In the genomic region with DNA sequence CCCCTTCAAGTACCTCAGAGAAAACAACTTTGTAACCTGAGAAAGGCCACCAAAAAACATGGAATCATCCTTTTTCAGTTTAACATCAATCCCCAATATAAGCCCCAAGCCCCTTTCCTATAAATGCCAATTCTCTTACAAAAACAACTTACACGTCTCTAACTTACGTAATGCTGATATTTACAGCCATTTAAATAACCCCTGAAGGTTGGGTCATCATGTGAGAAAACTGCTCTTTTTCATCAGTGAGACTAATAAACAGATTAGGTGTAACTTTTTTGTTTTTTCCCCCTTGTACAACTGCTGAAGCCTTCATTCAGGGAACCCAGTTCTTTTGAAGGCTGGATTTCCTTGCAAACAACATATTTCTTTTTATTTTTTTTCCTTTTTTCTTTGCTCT, we compare ENCODE assay signal across 20 cellular contexts. TPM values are rescaled to one million over a fixed set of nuclear protein-coding genes. Genes with fewer than 3 reads are reported as not detected.
A peak's percentile ranks its signal among the peaks of the same experiment; 100 is the strongest.
DNase-seq lines count a peak whose midpoint lies in the region; ATAC-seq, FAIRE-seq and TF ChIP-seq lines count a peak whose summit lies in the region.
"Had no signal": no experiment of that assay in that cellular context is flagged by ENCODE, and none has a peak within 500 bp of the region (broad histone marks: within the 10 kb centered on the region; RNA-seq: fewer than 3 reads in every experiment).

No MANE protein-coding gene starts in this region.

- no peak overlapping the region for H2AFZ ChIP-seq in Loucy (ENCODE audit: low read length)
- no peak overlapping the region for H2AFZ ChIP-seq in neural cell (ENCODE audit: low read depth, low read length)

- H3F3A ChIP-seq in Loucy (ENCODE audit: low read depth) = no peaks in the 10 kb centered on the region
- H3F3A ChIP-seq in neural cell (ENCODE audit: insufficient read depth, low read length, poor library complexity, severe bottlenecking) = no peaks in the 10 kb centered on the region

- H4K20me1 ChIP-seq in Loucy (ENCODE audit: insufficient read depth, low read length, poor library complexity, severe bottlenecking) (peaks cover 23% of the 10 kb centered on the region), neural cell (ENCODE audit: insufficient read depth) (no peaks in the 10 kb centered on the region)

- no peaks in the 10 kb centered on the region for H3K9me3 Mint-ChIP-seq in activated T-helper 17 cell treated with anti-CD3 and anti-CD28 coated beads, Interleukin-2, amount 50 U/mL, for 72 hours
- H3K9me3 Mint-ChIP-seq in activated T-cell treated with anti-CD3 and anti-CD28 coated beads, Interleukin-2, amount 50 U/mL, for 4 hours = no peaks in the 10 kb centered on the region
- H3K9me3 Mint-ChIP-seq: CD4-positive, alpha-beta memory T cell had no signal

- peaks cover 46% of the 10 kb centered on the region for H3K79me2 ChIP-seq in Loucy (ENCODE audit: insufficient read depth, low read length)
- peaks cover 33% of the 10 kb centered on the region for H3K79me2 ChIP-seq in neural cell (replicated peaks; ENCODE audit: insufficient read depth, low read length)

- H3K9me3 ChIP-seq in Loucy (ENCODE audit: insufficient read depth, low read depth, low read length) = no peaks in the 10 kb centered on the region
- no peaks in the 10 kb centered on the region for H3K9me3 ChIP-seq in neural cell (ENCODE audit: low read length)
- H3K9me3 ChIP-seq: SJCRH30 had no signal

- H3K27ac Mint-ChIP-seq in activated T-helper 17 cell treated with anti-CD3 and anti-CD28 coated beads, Interleukin-2, amount 50 U/mL, for 72 hours = peak overlapping the region; percentile 2
- H3K27ac Mint-ChIP-seq: CD4-positive, alpha-beta memory T cell had no signal

- H3K4me3 Mint-ChIP-seq in activated T-helper 17 cell treated with anti-CD3 and anti-CD28 coated beads, Interleukin-2, amount 50 U/mL, for 72 hours = no peak overlapping the region
- H3K4me3 Mint-ChIP-seq in activated T-cell treated with anti-CD3 and anti-CD28 coated beads, Interleukin-2, amount 50 U/mL, for 4 hours = no peak overlapping the region
- H3K4me3 Mint-ChIP-seq: CD4-positive, alpha-beta memory T cell had no signal

- ATAC-seq in activated T-helper 17 cell treated with anti-CD3 and anti-CD28 coated beads, Interleukin-2, amount 50 U/mL, for 72 hours (replicated peaks) = no peak
- ATAC-seq in GM19463 (IDR thresholded peaks at IDR 0.05; ENCODE audit: unreplicated experiment) = no peak
- no peak for ATAC-seq in activated T-cell treated with anti-CD3 and anti-CD28 coated beads, Interleukin-2, amount 50 U/mL, for 4 hours

- H3K36me3 ChIP-seq in Loucy (ENCODE audit: insufficient read depth, low read length) = no peaks in the 10 kb centered on the region
- H3K36me3 ChIP-seq in neural cell (ENCODE audit: insufficient read depth, low read length) = no peaks in the 10 kb centered on the region

- H3K9me2 ChIP-seq in Loucy (replicated peaks; ENCODE audit: low read depth, low read length) (no peaks in the 10 kb centered on the region), neural cell (ENCODE audit: insufficient read depth, low read length) (no peaks in the 10 kb centered on the region)

- TF ChIP-seq EP300 in neural cell (conservative IDR thresholded peaks at IDR 0.05; ENCODE audit: poor library complexity, severe bottlenecking) = no peak

- no peak for TF ChIP-seq CTCF in Loucy (conservative IDR thresholded peaks at IDR 0.05; ENCODE audit: low read length)
- TF ChIP-seq CTCF in neural cell (IDR thresholded peaks at IDR 0.05; ENCODE audit: poor library complexity, severe bottlenecking) = no peak

- peak overlapping the region; percentile 62 for H3K4me2 ChIP-seq in Loucy (ENCODE audit: low read depth, low read length, poor library complexity, severe bottlenecking)
- no peak overlapping the region for H3K4me2 ChIP-seq in neural cell (ENCODE audit: low read length)
- H3K4me2 ChIP-seq: KMS-11 had no signal

- no peaks in the 10 kb centered on the region for H3K27me3 Mint-ChIP-seq in activated T-helper 17 cell treated with anti-CD3 and anti-CD28 coated beads, Interleukin-2, amount 50 U/mL, for 72 hours
- no peaks in the 10 kb centered on the region for H3K27me3 Mint-ChIP-seq in activated T-cell treated with anti-CD3 and anti-CD28 coated beads, Interleukin-2, amount 50 U/mL, for 4 hours (ENCODE audit: low read depth)
- H3K27me3 Mint-ChIP-seq: CD4-positive, alpha-beta memory T cell had no signal

- DNase-seq in activated T-cell treated with anti-CD3 and anti-CD28 coated beads, Interleukin-2, amount 50 U/mL, for 4 hours = no peak
- DNase-seq in SKM-1 treated with dmso at 0.1 percent for 144 hours (lab: John Stamatoyannopoulos, UW; ENCODE audit: unreplicated experiment) = no peak
- DNase-seq: CD4-positive, alpha-beta memory T cell; DMS53; EL; NCI-H1092; NCI-H1436 treated with DMSO at 0.1 percent for 48 hours; NCI-H2029; NCI-H226; NCI-H524; NCI-H774; SJCRH30 had no signal

- peak; percentile 30 for FAIRE-seq in G401.6 (lab: Jason Lieb, UNC)
- FAIRE-seq: HTR-8/SVneo, RCC 7860 had no signal

- no peak overlapping the region for H3K27ac ChIP-seq in neural cell (ENCODE audit: low read length)
- H3K27ac ChIP-seq: KMS-11, SJCRH30 had no signal

- H3K4me3 ChIP-seq in Loucy (ENCODE audit: low read length, poor library complexity, severe bottlenecking) (peak overlapping the region; percentile 88), neural cell (ENCODE audit: low read length) (peak overlapping the region; percentile 4)
- H3K4me3 ChIP-seq: SJCRH30 had no signal

- peaks cover 47% of the 10 kb centered on the region for H3K36me3 Mint-ChIP-seq in activated T-helper 17 cell treated with anti-CD3 and anti-CD28 coated beads, Interleukin-2, amount 50 U/mL, for 72 hours (ENCODE audit: low read depth)
- peaks cover 18% of the 10 kb centered on the region for H3K36me3 Mint-ChIP-seq in activated T-cell treated with anti-CD3 and anti-CD28 coated beads, Interleukin-2, amount 50 U/mL, for 4 hours (ENCODE audit: insufficient read depth)

- peaks cover 9% of the 10 kb centered on the region for H3K4me1 Mint-ChIP-seq in activated T-helper 17 cell treated with anti-CD3 and anti-CD28 coated beads, Interleukin-2, amount 50 U/mL, for 72 hours
- peaks cover 20% of the 10 kb centered on the region for H3K4me1 Mint-ChIP-seq in activated T-cell treated with anti-CD3 and anti-CD28 coated beads, Interleukin-2, amount 50 U/mL, for 4 hours (ENCODE audit: low read depth)

- H3K4me1 ChIP-seq in Loucy (ENCODE audit: insufficient read depth, low read length, poor library complexity, severe bottlenecking) = peaks cover 33% of the 10 kb centered on the region

- H3K9ac ChIP-seq in Loucy (ENCODE audit: low read depth, low read length, poor library complexity, severe bottlenecking) (peak overlapping the region; percentile 37), neural cell (ENCODE audit: low read length) (no peak overlapping the region)
- H3K9ac ChIP-seq: KMS-11 had no signal

- TF ChIP-seq RAD21 in neural cell (conservative IDR thresholded peaks at IDR 0.05) = no peak

- no peaks in the 10 kb centered on the region for H3K27me3 ChIP-seq in Loucy (ENCODE audit: insufficient read depth, low read length, poor library complexity, severe bottlenecking)
- H3K27me3 ChIP-seq in neural cell (ENCODE audit: insufficient read depth, low read depth, low read length) = no peaks in the 10 kb centered on the region
- H3K27me3 ChIP-seq: SJCRH30 had no signal

TF ChIP-seq in neural cell, 6 proteins besides CTCF, POLR2A, EP300 and RAD21:
- TF ChIP-seq EZH2 (IDR thresholded peaks at IDR 0.05; ENCODE audit: borderline replicate concordance, insufficient read depth, low read length, poor library complexity, severe bottlenecking) = no peak
- TF ChIP-seq TAF1 (IDR thresholded peaks at IDR 0.05; ENCODE audit: low read depth) = no peak
- TF ChIP-seq, protein P1, sequence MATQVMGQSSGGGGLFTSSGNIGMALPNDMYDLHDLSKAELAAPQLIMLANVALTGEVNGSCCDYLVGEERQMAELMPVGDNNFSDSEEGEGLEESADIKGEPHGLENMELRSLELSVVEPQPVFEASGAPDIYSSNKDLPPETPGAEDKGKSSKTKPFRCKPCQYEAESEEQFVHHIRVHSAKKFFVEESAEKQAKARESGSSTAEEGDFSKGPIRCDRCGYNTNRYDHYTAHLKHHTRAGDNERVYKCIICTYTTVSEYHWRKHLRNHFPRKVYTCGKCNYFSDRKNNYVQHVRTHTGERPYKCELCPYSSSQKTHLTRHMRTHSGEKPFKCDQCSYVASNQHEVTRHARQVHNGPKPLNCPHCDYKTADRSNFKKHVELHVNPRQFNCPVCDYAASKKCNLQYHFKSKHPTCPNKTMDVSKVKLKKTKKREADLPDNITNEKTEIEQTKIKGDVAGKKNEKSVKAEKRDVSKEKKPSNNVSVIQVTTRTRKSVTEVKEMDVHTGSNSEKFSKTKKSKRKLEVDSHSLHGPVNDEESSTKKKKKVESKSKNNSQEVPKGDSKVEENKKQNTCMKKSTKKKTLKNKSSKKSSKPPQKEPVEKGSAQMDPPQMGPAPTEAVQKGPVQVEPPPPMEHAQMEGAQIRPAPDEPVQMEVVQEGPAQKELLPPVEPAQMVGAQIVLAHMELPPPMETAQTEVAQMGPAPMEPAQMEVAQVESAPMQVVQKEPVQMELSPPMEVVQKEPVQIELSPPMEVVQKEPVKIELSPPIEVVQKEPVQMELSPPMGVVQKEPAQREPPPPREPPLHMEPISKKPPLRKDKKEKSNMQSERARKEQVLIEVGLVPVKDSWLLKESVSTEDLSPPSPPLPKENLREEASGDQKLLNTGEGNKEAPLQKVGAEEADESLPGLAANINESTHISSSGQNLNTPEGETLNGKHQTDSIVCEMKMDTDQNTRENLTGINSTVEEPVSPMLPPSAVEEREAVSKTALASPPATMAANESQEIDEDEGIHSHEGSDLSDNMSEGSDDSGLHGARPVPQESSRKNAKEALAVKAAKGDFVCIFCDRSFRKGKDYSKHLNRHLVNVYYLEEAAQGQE (IDR thresholded peaks at IDR 0.05; ENCODE audit: borderline replicate concordance) = no peak
- no peak for TF ChIP-seq MXI1 (conservative IDR thresholded peaks at IDR 0.05; ENCODE audit: poor library complexity, severe bottlenecking)
- TF ChIP-seq POLR2AphosphoS5 (IDR thresholded peaks at IDR 0.05) = no peak
- TF ChIP-seq SMC3 (conservative IDR thresholded peaks at IDR 0.05; ENCODE audit: poor library complexity) = no peak

RNA-seq across cellular contexts. Expression of gene FASTKD1, which starts 3.7 kb away (rescaled TPM):
- 10 to 100 TPM; 59.6 to 60.2 TPM for total RNA-seq in activated T-helper 17 cell treated with anti-CD3 and anti-CD28 coated beads, Interleukin-2, amount 50 U/mL, for 72 hours
- polyA plus RNA-seq in neural cell = 50.3 and 69.6 TPM in 2 replicates
- polyA minus RNA-seq in neural cell = 75.8 and 77.2 TPM in 2 replicates
- total RNA-seq in activated T-cell treated with anti-CD3 and anti-CD28 coated beads, Interleukin-2, amount 50 U/mL, for 4 hours = 10 to 100 TPM; 37.2 to 47.3 (median 42.1) TPM

RNA-seq across cellular contexts. Expression of gene PPIG, which starts 14.2 kb away (rescaled TPM):
- total RNA-seq in activated T-helper 17 cell treated with anti-CD3 and anti-CD28 coated beads, Interleukin-2, amount 50 U/mL, for 72 hours = 10 to 100 TPM; 53.0 to 60.3 TPM
- polyA plus RNA-seq in neural cell = 28.7 and 45.0 TPM in 2 replicates
- 61.8 and 80.2 TPM in 2 replicates for polyA minus RNA-seq in neural cell
- 10 to 100 TPM; 55.2 to 57.8 (median 57.8) TPM for total RNA-seq in activated T-cell treated with anti-CD3 and anti-CD28 coated beads, Interleukin-2, amount 50 U/mL, for 4 hours
